18 cellular contexts compared by ENCODE assay signal in the genomic region with DNA sequence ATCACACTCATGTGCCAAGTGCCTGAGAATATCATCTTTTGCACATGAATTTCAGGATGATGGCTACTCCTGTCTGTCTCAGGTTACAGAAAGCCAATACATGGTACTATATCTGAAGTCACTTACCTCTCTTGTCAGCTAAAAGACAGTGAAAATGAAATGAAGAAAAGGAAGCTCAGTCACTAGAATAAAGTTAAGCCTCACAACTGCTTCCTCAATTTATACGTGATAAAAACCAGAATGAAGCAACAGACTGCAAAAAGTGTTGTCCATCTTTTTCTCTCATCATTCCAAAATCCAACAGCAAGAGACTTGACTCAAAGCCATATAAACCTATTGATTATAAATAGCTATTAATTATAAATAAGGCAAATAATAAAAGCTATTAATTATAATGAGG. TPM values are rescaled to one million over a fixed set of nuclear protein-coding genes. Genes with fewer than 3 reads are reported as not detected.
DNase-seq lines count a peak whose midpoint lies in the region; ATAC-seq and TF ChIP-seq lines count a peak whose summit lies in the region.
"Had no signal": no experiment of that assay in that cellular context is flagged by ENCODE, and none has a peak within 500 bp of the region (broad histone marks: within the 10 kb centered on the region; RNA-seq: fewer than 3 reads in every experiment).

No MANE protein-coding gene starts in this region.

- no peak for DNase-seq in CD4-positive, alpha-beta T cell
- DNase-seq in GM23338 (ENCODE audit: low spot score) (no peak), memory B cell (ENCODE audit: low spot score in 2 of 2) (no peak), NCI-H82 (lab: John Stamatoyannopoulos, UW) (no peak)
- DNase-seq: activated T-cell treated with anti-CD3 and anti-CD28 coated beads, Interleukin-2, amount 50 U/mL, for 4 hours; IMR-90; NCI-H187; NCI-H774; SHP77; stimulated activated CD4-positive, alpha-beta T cell treated with anti-CD3 and anti-CD28 coated beads, Interleukin-4, amount 100 ng/mL, for 24 hours had no signal

- H3K27me3 Mint-ChIP-seq in CD4-positive, alpha-beta T cell: no peaks in the 10 kb centered on the region
- H3K27me3 Mint-ChIP-seq in GM23338 (ENCODE audit: insufficient read depth, low read depth, poor library complexity) (peaks cover 13% of the 10 kb centered on the region), memory B cell (no peaks in the 10 kb centered on the region)

- peaks cover 90% of the 10 kb centered on the region for H3K4me1 Mint-ChIP-seq in CD4-positive, alpha-beta T cell (ENCODE audit: low read depth)
- peaks cover 61% of the 10 kb centered on the region for H3K4me1 Mint-ChIP-seq in GM23338
- peaks cover 66% of the 10 kb centered on the region for H3K4me1 Mint-ChIP-seq in memory B cell

- intact Hi-C loops in CD4-positive, alpha-beta T cell (cut with DNase I, micrococcal nuclease): loop anchor here (2.0 to 10.0 kb wide), 3 partner anchors 14 to 586 kb away; a partner anchor contains a TSS

- H3K27ac ChIP-seq in CD4-positive, alpha-beta T cell (ENCODE audit: low read depth, low read length): peak overlapping the region; percentile 78
- H3K27ac ChIP-seq in GM23338 (ENCODE audit: low read depth) (no peak overlapping the region), SU-DHL-6 (ENCODE audit: low read depth, low read length) (peak overlapping the region; percentile 87)
- H3K27ac ChIP-seq: C4-2B had no signal

- H4K20me1 ChIP-seq in GM23338 (replicated peaks; ENCODE audit: insufficient read depth) (peaks cover 22% of the 10 kb centered on the region), SU-DHL-6 (ENCODE audit: low read depth, low read length) (no peaks in the 10 kb centered on the region)

- peak overlapping the region; percentile 85 for H3K27ac Mint-ChIP-seq in CD4-positive, alpha-beta T cell
- H3K27ac Mint-ChIP-seq in GM23338: no peak overlapping the region
- peak overlapping the region; percentile 87 for H3K27ac Mint-ChIP-seq in memory B cell

- no peak overlapping the region for H2AFZ ChIP-seq in GM23338
- H2AFZ ChIP-seq in SU-DHL-6 (ENCODE audit: low read depth, low read length, severe bottlenecking): no peak overlapping the region

- H3K36me3 ChIP-seq in GM23338 (ENCODE audit: insufficient read depth): no peaks in the 10 kb centered on the region
- peaks cover 19% of the 10 kb centered on the region for H3K36me3 ChIP-seq in SU-DHL-6 (ENCODE audit: low read length)

- 0 out of 2 replicates have a peak, but pooled peaks cover 3% of the 10 kb centered on the region for H3F3A ChIP-seq in GM23338 (replicated peaks; ENCODE audit: low read depth)
- H3F3A ChIP-seq in SU-DHL-6 (ENCODE audit: insufficient read depth): peaks cover 54% of the 10 kb centered on the region

- CTCF ChIA-PET in CD4-positive, alpha-beta T cell (lab: Charles Lee): interaction anchor here (0.7 to 4.3 kb wide), 3 partner anchors 8 to 47 kb away, joined by 3 to 23 read pairs (median 4); no protein-coding TSS in a partner anchor

- TF ChIP-seq CTCF in CD4-positive, alpha-beta T cell (IDR thresholded peaks at IDR 0.05): no peak
- no peak for TF ChIP-seq CTCF in GM23338 (conservative IDR thresholded peaks at IDR 0.05; ENCODE audit: low read depth in 2 of 2)
- TF ChIP-seq CTCF in SU-DHL-6 (IDR thresholded peaks at IDR 0.05; ENCODE audit: insufficient read depth, low read length, poor library complexity, severe bottlenecking): no peak

- ATAC-seq in CD4-positive, alpha-beta T cell (ENCODE audit: poor library complexity): no peak
- ATAC-seq in GM23338: no peak
- ATAC-seq in memory B cell (ENCODE audit: low read depth): no peak
- no peak for ATAC-seq in GM21619 (IDR thresholded peaks at IDR 0.05; ENCODE audit: unreplicated experiment)
- no peak for ATAC-seq in HG02973 (IDR thresholded peaks at IDR 0.05; ENCODE audit: unreplicated experiment)
- ATAC-seq: activated T-cell treated with anti-CD3 and anti-CD28 coated beads, Interleukin-2, amount 50 U/mL, for 4 hours; sciatic nerve had no signal

- H3K9me2 ChIP-seq in GM23338 (ENCODE audit: insufficient read depth) (no peaks in the 10 kb centered on the region), SU-DHL-6 (replicated peaks; ENCODE audit: insufficient read depth, low read length) (no peaks in the 10 kb centered on the region)

- peaks cover 15% of the 10 kb centered on the region for H3K79me2 ChIP-seq in GM23338 (replicated peaks; ENCODE audit: insufficient read depth)
- H3K79me2 ChIP-seq in SU-DHL-6 (ENCODE audit: insufficient read depth, low read length): peaks cover 98% of the 10 kb centered on the region

- H3K4me3 ChIP-seq in GM23338 (no peak overlapping the region), SU-DHL-6 (ENCODE audit: insufficient read depth, low read length, poor library complexity, severe bottlenecking) (no peak overlapping the region)

- POLR2A ChIA-PET in CD4-positive, alpha-beta T cell (lab: Charles Lee): interaction anchor here (0.7 to 4.0 kb wide), 5 partner anchors 10 to 39 kb away, joined by 3 to 46 read pairs (median 16); a partner anchor contains a TSS

- no peaks in the 10 kb centered on the region for H3K27me3 ChIP-seq in CD4-positive, alpha-beta T cell (ENCODE audit: control insufficient read depth, insufficient read depth, low read length)
- H3K27me3 ChIP-seq in GM23338 (ENCODE audit: insufficient read depth): peaks cover 61% of the 10 kb centered on the region
- H3K27me3 ChIP-seq in SU-DHL-6 (ENCODE audit: low read length): no peaks in the 10 kb centered on the region

- no peaks in the 10 kb centered on the region for H3K9me3 ChIP-seq in CD4-positive, alpha-beta T cell (ENCODE audit: control insufficient read depth, low read length)
- H3K9me3 ChIP-seq in SU-DHL-6 (ENCODE audit: insufficient read depth, low read length): no peaks in the 10 kb centered on the region

- no peak overlapping the region for H3K4me3 Mint-ChIP-seq in CD4-positive, alpha-beta T cell
- no peak overlapping the region for H3K4me3 Mint-ChIP-seq in GM23338
- H3K4me3 Mint-ChIP-seq in memory B cell: peak overlapping the region; percentile 1

- H3K9ac ChIP-seq in SU-DHL-6 (ENCODE audit: low read length): 0 out of 2 replicates have a peak overlapping the region, but pooled peaks have one; percentile 56

- peaks cover 40% of the 10 kb centered on the region for H3K36me3 Mint-ChIP-seq in CD4-positive, alpha-beta T cell (ENCODE audit: low read depth)
- H3K36me3 Mint-ChIP-seq in GM23338 (ENCODE audit: low read depth) (peaks cover 4% of the 10 kb centered on the region; the same call in 1 of the 3 replicates), memory B cell (peaks cover 20% of the 10 kb centered on the region)

- H3K9me3 Mint-ChIP-seq in CD4-positive, alpha-beta T cell: no peaks in the 10 kb centered on the region
- H3K9me3 Mint-ChIP-seq in GM23338 (no peaks in the 10 kb centered on the region), memory B cell (no peaks in the 10 kb centered on the region)
- H3K9me3 Mint-ChIP-seq: activated T-cell treated with anti-CD3 and anti-CD28 coated beads, Interleukin-2, amount 50 U/mL, for 4 hours had no signal

- H3K4me2 ChIP-seq in GM23338: peak overlapping the region; percentile 56; the same call in 1 of the 2 replicates
- peak overlapping the region; percentile 89 for H3K4me2 ChIP-seq in SU-DHL-6 (ENCODE audit: low read depth, low read length, poor library complexity, severe bottlenecking)

- peaks cover 64% of the 10 kb centered on the region for H3K4me1 ChIP-seq in GM23338 (ENCODE audit: insufficient read depth)

TF ChIP-seq in GM23338, 12 proteins besides CTCF, POLR2A, EP300 and RAD21:
- no peak for TF ChIP-seq ZNF331 (CRISPR knock-in tag; IDR thresholded peaks at IDR 0.05; ENCODE audit: low read depth)

RNA-seq across cellular contexts. Expression of a gene that starts 10.2 kb away (rescaled TPM):
- 10 to 100 TPM; 96.8 to 98.5 TPM for total RNA-seq in CD4-positive, alpha-beta T cell
- total RNA-seq in GM23338 (2014; rRNA removed; shearing (Covaris generic)): 12.9 and 17.4 TPM in 2 replicates
- polyA plus RNA-seq in GM23338 (2016; fragmentation: Nextera tagmentation; extraction: Ambion mirVana): 6.2 and 7.4 TPM in 2 replicates

RNA-seq across cellular contexts. Expression of a gene that starts 51.1 kb away (rescaled TPM):
- not detected for total RNA-seq in CD4-positive, alpha-beta T cell
- total RNA-seq in GM23338 (2014; rRNA removed; shearing (Covaris generic)): 9.0 and 13.4 TPM in 2 replicates
- 52.8 and 56.9 TPM in 2 replicates for polyA plus RNA-seq in GM23338 (2016; fragmentation: Nextera tagmentation; extraction: Ambion mirVana)
- total RNA-seq: activated T-cell treated with anti-CD3 and anti-CD28 coated beads, Interleukin-2, amount 50 U/mL, for 4 hours; dermis microvascular lymphatic vessel endothelial cell; G401; sciatic nerve; urinary bladder had no signal
- polyA plus RNA-seq: IMR-90, urinary bladder had no signal

Comparison
In these comparisons a context has a peak if more than half of its experiments do, and no peak if none do; other contexts are left out.
1. RNA of a gene that starts 51.1 kb away (total RNA-seq): 9.0 to 13.4 TPM in GM23338; not detected in CD4-positive, alpha-beta T cell; every median in the first group is over 10 times any median in the second.